22 cellular contexts compared by ENCODE assay signal in genomic region chr15:84666373-84666772, GRCh38. TPM values are rescaled to one million over a fixed set of nuclear protein-coding genes. Genes with fewer than 3 reads are reported as not detected.
DNase-seq lines count a peak whose midpoint lies in the region; ATAC-seq and TF ChIP-seq lines count a peak whose summit lies in the region.
"Had no signal": no experiment of that assay in that cellular context is flagged by ENCODE, and none has a peak within 500 bp of the region (broad histone marks: within the 10 kb centered on the region; RNA-seq: fewer than 3 reads in every experiment).

No MANE protein-coding gene starts in this region.

- H3T11ph ChIP-seq in H9 (ENCODE audit: low read length) = no peak overlapping the region

- H3K36me3 Mint-ChIP-seq in activated CD4-positive, alpha-beta T cell treated with anti-CD3 and anti-CD28 coated beads for 36 hours (ENCODE audit: low read depth) = peaks cover 50% of the 10 kb centered on the region
- H3K36me3 Mint-ChIP-seq in H9 (ENCODE audit: insufficient read depth in 1 of 3, low read depth in 3 of 3) = peaks cover 14 to 57% (median 52%) of the 10 kb centered on the region in 3 experiments; a peak in 6 of 7 replicates
- H3K36me3 Mint-ChIP-seq in naive thymus-derived CD4-positive, alpha-beta T cell = peaks cover 4 to 31% (median 18%) of the 10 kb centered on the region in 5 donors

- peaks cover 44% of the 10 kb centered on the region for H3K4me1 Mint-ChIP-seq in activated CD4-positive, alpha-beta T cell treated with anti-CD3 and anti-CD28 coated beads for 36 hours
- no peaks in the 10 kb centered on the region for H3K4me1 Mint-ChIP-seq in H9
- H3K4me1 Mint-ChIP-seq in naive thymus-derived CD4-positive, alpha-beta T cell = peaks cover 0 to 13% (median 4%) of the 10 kb centered on the region in 7 donors
- H3K4me1 Mint-ChIP-seq: IgD-negative memory B cell had no signal

- no peak overlapping the region for H3K56ac ChIP-seq in H9 (ENCODE audit: insufficient read length, low read depth, low read length)

- TF ChIP-seq CTCF in H9 (conservative IDR thresholded peaks at IDR 0.05) = no peak

- no peak overlapping the region for H2BK12ac ChIP-seq in H9 (ENCODE audit: insufficient read length, low read depth, low read length)

- no peaks in the 10 kb centered on the region for H3K79me1 ChIP-seq in H9 (ENCODE audit: insufficient read depth, low read depth, low read length, poor library complexity, severe bottlenecking)

- H3K4ac ChIP-seq in H9 (ENCODE audit: low read depth, low read length) = no peak overlapping the region

- WGBS in H9 (ENCODE audit: extremely low coverage, insufficient read length, low lambda C conversion rate) = no CpG with 5 or more reads among the region's 2 CpGs

- no peak overlapping the region for H2BK120ac ChIP-seq in H9 (ENCODE audit: low read depth, low read length, poor library complexity, severe bottlenecking)

- no peak overlapping the region for H3K18ac ChIP-seq in H9 (ENCODE audit: insufficient read length, low read depth, low read length)

- H4K91ac ChIP-seq in H9 (ENCODE audit: insufficient read length, low read depth, low read length) = no peak overlapping the region

- peak overlapping the region; percentile 86 for H3K27ac Mint-ChIP-seq in activated CD4-positive, alpha-beta T cell treated with anti-CD3 and anti-CD28 coated beads for 36 hours
- peak overlapping the region in 2 of 3 experiments; percentile 33 to 34; a peak in 2 of 7 replicates for H3K27ac Mint-ChIP-seq in H9
- H3K27ac Mint-ChIP-seq in naive thymus-derived CD4-positive, alpha-beta T cell = peak overlapping the region in 5 of 9 donors; percentile 30 to 82 (median 48)

- no peak overlapping the region for H2AFZ ChIP-seq in H9 (ENCODE audit: low read length)

- no peak for DNase-seq in activated CD4-positive, alpha-beta T cell treated with anti-CD3 and anti-CD28 coated beads for 36 hours
- no peak for DNase-seq in activated CD4-positive, alpha-beta T cell treated with anti-CD3 and anti-CD28 coated beads, Interleukin-2, amount 50 U/mL, for 4 hours
- no peak for DNase-seq in H9
- peak; percentile 47 for DNase-seq in amniotic epithelial cell (ENCODE audit: low read depth)
- DNase-seq in naive thymus-derived CD4-positive, alpha-beta T cell = no peak
- DNase-seq in activated CD4-positive, CD25-positive, alpha-beta regulatory T cell treated with anti-CD3 and anti-CD28 coated beads, Interleukin-2, amount 50 U/mL, for 72 hours = no peak
- DNase-seq in NCI-H226 = no peak
- no peak for DNase-seq in NCI-H1417 treated with DMSO at 0.1 percent for 48 hours (lab: John Stamatoyannopoulos, UW)
- DNase-seq: activated CD8-positive, alpha-beta memory T cell treated with anti-CD3 and anti-CD28 coated beads for 24 hours; cerebellar nuclear complex; H7; left ventricle myocardium inferior; mucosa of descending colon; NCI-H1694; PC-3; stimulated activated CD8-positive, alpha-beta memory T cell treated with anti-CD3 and anti-CD28 coated beads, Interleukin-4, amount 100 ng/mL, for 48 hours; T-helper 1 cell had no signal

- no peaks in the 10 kb centered on the region for H3K23me2 ChIP-seq in H9 (ENCODE audit: insufficient read length, low read depth, low read length, poor library complexity, severe bottlenecking)

- POLR2A ChIA-PET in activated CD4-positive, alpha-beta T cell treated with anti-CD3 and anti-CD28 coated beads for 36 hours (lab: Charles Lee) = no interaction called here
- POLR2A ChIA-PET in naive thymus-derived CD4-positive, alpha-beta T cell (lab: Charles Lee) = interaction anchor here (1.0 to 1.3 kb wide), 3 partner anchors 8 to 84 kb away, joined by 3 read pairs; no protein-coding TSS in a partner anchor

- H3K9me3 ChIP-seq in H9 (ENCODE audit: control insufficient read depth, low read depth, low read length) = no peaks in the 10 kb centered on the region
- no peaks in the 10 kb centered on the region for H3K9me3 ChIP-seq in naive thymus-derived CD4-positive, alpha-beta T cell (ENCODE audit: control insufficient read depth in 2 of 3, low read length in 3 of 3)
- H3K9me3 ChIP-seq: ascending aorta, left ventricle myocardium inferior, mucosa of descending colon, neutrophil had no signal

- H4K20me1 ChIP-seq in H9 (ENCODE audit: control insufficient read depth, insufficient read depth, insufficient read length) = no peaks in the 10 kb centered on the region

- CTCF ChIA-PET in activated CD4-positive, alpha-beta T cell treated with anti-CD3 and anti-CD28 coated beads for 36 hours (lab: Charles Lee) = interaction anchor here (1.4 kb wide), 1 partner anchor 11 kb away, joined by 3 read pairs; no protein-coding TSS in a partner anchor
- CTCF ChIA-PET in naive thymus-derived CD4-positive, alpha-beta T cell (lab: Charles Lee) = interaction anchor here (0.6 to 0.7 kb wide), 2 partner anchors 9 to 24 kb away, joined by 3 read pairs; no protein-coding TSS in a partner anchor

- no peak overlapping the region for H2AK5ac ChIP-seq in H9 (ENCODE audit: insufficient read length, low read length)

- no peak overlapping the region for H3K9ac ChIP-seq in H9 (ENCODE audit: extremely low read depth, insufficient read length, low read length)

- H3K4me3 ChIP-seq in naive thymus-derived CD4-positive, alpha-beta T cell (ENCODE audit: low read length) = no peak overlapping the region
- H3K4me3 ChIP-seq: ascending aorta, left ventricle myocardium inferior, mucosa of descending colon had no signal

- no peak overlapping the region for H2BK20ac ChIP-seq in H9 (ENCODE audit: low read depth, low read length, poor library complexity, severe bottlenecking)

- no peak overlapping the region for H3K23ac ChIP-seq in H9 (ENCODE audit: insufficient read length, low read depth, low read length)

- H3K4me1 ChIP-seq in H9 (ENCODE audit: insufficient read depth, low read length) = no peaks in the 10 kb centered on the region
- no peaks in the 10 kb centered on the region for H3K4me1 ChIP-seq in naive thymus-derived CD4-positive, alpha-beta T cell (ENCODE audit: control insufficient read depth in 2 of 2, insufficient read depth in 2 of 2, low read length in 2 of 2)
- H3K4me1 ChIP-seq: ascending aorta, left ventricle myocardium inferior had no signal

- H3K27ac ChIP-seq in H9 (ENCODE audit: insufficient read length, low read depth, low read length) = no peak overlapping the region
- H3K27ac ChIP-seq in naive thymus-derived CD4-positive, alpha-beta T cell (ENCODE audit: low read depth, low read length) = no peak overlapping the region
- H3K27ac ChIP-seq: ascending aorta, left ventricle myocardium inferior, neutrophil, VCaP had no signal

- no peak overlapping the region for H3K4me2 ChIP-seq in H9 (ENCODE audit: insufficient read depth, insufficient read length, low read length)

- intact Hi-C loops in activated CD4-positive, alpha-beta T cell treated with anti-CD3 and anti-CD28 coated beads for 36 hours (cut with DNase I, micrococcal nuclease) = loop anchor here in 1 of 2 experiments (5.0 kb wide), 1 partner anchor 96 kb away; no protein-coding TSS in a partner anchor
- intact Hi-C loops in naive thymus-derived CD4-positive, alpha-beta T cell (cut with micrococcal nuclease) = no loop called here

- no peak overlapping the region for H2BK15ac ChIP-seq in H9 (ENCODE audit: low read depth, low read length)

- no peaks in the 10 kb centered on the region for H3K27me3 ChIP-seq in H9 (ENCODE audit: insufficient read depth, low read length)
- H3K27me3 ChIP-seq in naive thymus-derived CD4-positive, alpha-beta T cell (ENCODE audit: control insufficient read depth in 2 of 2, insufficient read depth in 2 of 2, low read length in 2 of 2) = no peaks in the 10 kb centered on the region
- H3K27me3 ChIP-seq: ascending aorta, neutrophil had no signal

- no peaks in the 10 kb centered on the region for H3K27me3 Mint-ChIP-seq in activated CD4-positive, alpha-beta T cell treated with anti-CD3 and anti-CD28 coated beads for 36 hours
- no peaks in the 10 kb centered on the region for H3K27me3 Mint-ChIP-seq in H9 (ENCODE audit: low read depth)
- H3K27me3 Mint-ChIP-seq in naive thymus-derived CD4-positive, alpha-beta T cell = no peaks in the 10 kb centered on the region
- H3K27me3 Mint-ChIP-seq: IgD-negative memory B cell had no signal

- H3K79me2 ChIP-seq in H9 (ENCODE audit: insufficient read depth, low read length) = 0 out of 2 replicates have a peak, but pooled peaks cover 2% of the 10 kb centered on the region

- peaks cover 0 to 22% (median 10%) of the 10 kb centered on the region in 3 experiments for H3K36me3 ChIP-seq in naive thymus-derived CD4-positive, alpha-beta T cell (ENCODE audit: control insufficient read depth in 2 of 3, insufficient read depth in 3 of 3, low read length in 3 of 3)

- H4K5ac ChIP-seq in H9 (ENCODE audit: insufficient read length, low read depth, low read length) = no peak overlapping the region

- no peak overlapping the region for H2BK5ac ChIP-seq in H9 (ENCODE audit: insufficient read length, low read length)

- H3K14ac ChIP-seq in H9 (ENCODE audit: insufficient read depth, low read length) = no peak overlapping the region

- H3K9me3 Mint-ChIP-seq in activated CD4-positive, alpha-beta T cell treated with anti-CD3 and anti-CD28 coated beads for 36 hours (ENCODE audit: low read depth) = no peaks in the 10 kb centered on the region
- H3K9me3 Mint-ChIP-seq in H9 = no peaks in the 10 kb centered on the region
- no peaks in the 10 kb centered on the region for H3K9me3 Mint-ChIP-seq in naive thymus-derived CD4-positive, alpha-beta T cell
- H3K9me3 Mint-ChIP-seq: IgD-negative memory B cell had no signal

- H3K4me3 Mint-ChIP-seq in activated CD4-positive, alpha-beta T cell treated with anti-CD3 and anti-CD28 coated beads for 36 hours = no peak overlapping the region
- H3K4me3 Mint-ChIP-seq in H9 = no peak overlapping the region
- H3K4me3 Mint-ChIP-seq in naive thymus-derived CD4-positive, alpha-beta T cell = no peak overlapping the region
- H3K4me3 Mint-ChIP-seq: IgD-negative memory B cell had no signal

- no peak for ATAC-seq in activated CD4-positive, alpha-beta T cell treated with anti-CD3 and anti-CD28 coated beads for 36 hours
- ATAC-seq in naive thymus-derived CD4-positive, alpha-beta T cell = no peak
- ATAC-seq: esophagus mucosa, mucosa of descending colon, PC-3 had no signal

- no peak overlapping the region for H4K8ac ChIP-seq in H9 (replicated peaks; ENCODE audit: insufficient read length, low read depth, low read length)

RNA-seq across cellular contexts. Expression of gene NMB, which starts 8.4 kb away (rescaled TPM):
- total RNA-seq in activated CD4-positive, alpha-beta T cell treated with anti-CD3 and anti-CD28 coated beads for 36 hours = 1 to 10 TPM; 2.7 to 4.0 TPM
- 11.5 and 12.4 TPM in 2 replicates for total RNA-seq in H9 (2021)
- total RNA-seq in naive thymus-derived CD4-positive, alpha-beta T cell = 1 to 10 TPM; 1.2 to 3.1 (median 2.9) TPM
- 1 to 10 TPM; 4.2 to 5.2 TPM for polyA plus RNA-seq in naive thymus-derived CD4-positive, alpha-beta T cell

RNA-seq across cellular contexts. Expression of gene WDR73, which starts 12.3 kb away (rescaled TPM):
- total RNA-seq in activated CD4-positive, alpha-beta T cell treated with anti-CD3 and anti-CD28 coated beads for 36 hours = 10 to 100 TPM; 12.4 to 13.3 TPM
- total RNA-seq in H9 (2021) = 41.0 and 41.6 TPM in 2 replicates
- 10 to 100 TPM; 26.8 to 47.7 (median 33.1) TPM for total RNA-seq in naive thymus-derived CD4-positive, alpha-beta T cell
- 10 to 100 TPM; 22.0 to 26.1 TPM for polyA plus RNA-seq in naive thymus-derived CD4-positive, alpha-beta T cell

RNA-seq across cellular contexts. Expression of gene SEC11A, which starts 49.6 kb away (rescaled TPM):
- total RNA-seq in activated CD4-positive, alpha-beta T cell treated with anti-CD3 and anti-CD28 coated beads for 36 hours = 100 to 1,000 TPM in 1 of 2 experiments, 10 to 100 TPM in 1; 66.6 to 111 TPM
- total RNA-seq in H9 (2021) = 250 and 252 TPM in 2 replicates
- total RNA-seq in naive thymus-derived CD4-positive, alpha-beta T cell = 100 to 1,000 TPM in 1 of 5 experiments, 10 to 100 TPM in 4; 54.3 to 108 (median 63.5) TPM
- 100 to 1,000 TPM; 116 to 136 TPM for polyA plus RNA-seq in naive thymus-derived CD4-positive, alpha-beta T cell

Comparison
In these comparisons a context has a peak if more than half of its experiments do, and no peak if none do; other contexts are left out.
1. H3K27ac Mint-ChIP-seq: peak in every context shown above with its lines; median percentile 86 in activated CD4-positive, alpha-beta T cell treated with anti-CD3 and anti-CD28 coated beads for 36 hours; 48 in naive thymus-derived CD4-positive, alpha-beta T cell; 34 in H9.